Comparison of ENCODE assay signal across 1 cellular context in the genomic region with DNA sequence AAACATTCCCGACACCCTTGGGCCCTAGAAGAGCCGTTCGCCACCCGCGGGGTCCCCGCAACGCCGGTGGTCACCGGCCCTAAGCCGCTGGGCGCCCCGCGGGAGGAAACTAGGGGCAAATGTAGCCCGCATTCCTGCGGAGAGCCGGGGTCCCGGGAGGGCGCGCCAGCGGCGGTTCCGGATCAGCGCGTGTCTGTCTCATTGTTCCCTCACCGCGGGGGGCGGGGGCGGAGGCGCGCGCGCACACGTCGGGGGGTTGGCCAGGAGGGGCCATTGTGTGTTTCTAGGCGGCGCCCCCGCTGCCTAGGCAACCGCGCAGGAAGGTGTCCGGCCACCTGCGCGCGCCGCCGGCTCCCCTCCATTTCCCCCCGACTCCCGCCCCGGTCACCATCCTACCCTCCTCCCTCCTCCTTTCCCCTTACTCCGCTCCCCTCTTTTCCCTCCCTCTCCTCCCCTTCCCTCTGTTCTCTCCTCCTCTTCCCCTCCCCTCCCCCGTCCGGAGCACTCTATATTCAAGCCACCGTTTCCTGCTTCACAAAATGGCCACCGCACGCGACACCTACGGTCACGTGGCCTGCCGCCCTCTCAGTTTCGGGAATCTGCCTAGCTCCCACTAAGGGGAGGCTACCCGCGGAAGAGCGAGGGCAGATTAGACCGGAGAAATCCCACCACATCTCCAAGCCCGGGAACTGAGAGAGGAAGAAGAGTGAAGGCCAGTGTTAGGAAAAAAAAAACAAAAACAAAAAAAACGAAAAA.
A peak's percentile ranks its signal among the peaks of the same experiment; 100 is the strongest.
TF ChIP-seq lines count a peak whose summit lies in the region.

No MANE protein-coding gene starts in this region.

TF ChIP-seq in K562, 482 proteins besides CTCF, POLR2A, EP300 and RAD21 (continued from another document and continues in another):
- peak; percentile 88 for TF ChIP-seq TFE3 (CRISPR knock-in tag; IDR thresholded peaks at IDR 0.05)
- TF ChIP-seq ZMIZ1 (IDR thresholded peaks at IDR 0.05; ENCODE audit: low read depth in 2 of 2, low read length in 2 of 2): no peak
- peak in 1 of 2 experiments; percentile 79; a peak in 1 of 4 replicates for TF ChIP-seq TEAD1 (CRISPR knock-in tag; IDR thresholded peaks at IDR 0.05)
- TF ChIP-seq ZNF780A (CRISPR knock-in tag; IDR thresholded peaks at IDR 0.05): no peak
- no peak for TF ChIP-seq ILK (tag; IDR thresholded peaks at IDR 0.05; ENCODE audit: borderline replicate concordance, low read depth)
- no peak; the same call in 1 of the 2 replicates for TF ChIP-seq CXXC5 (CRISPR knock-in tag; IDR thresholded peaks at IDR 0.05)
- no peak for TF ChIP-seq CTBP1 (IDR thresholded peaks at IDR 0.05; ENCODE audit: borderline replicate concordance)
- peak; percentile 46 for TF ChIP-seq PHF20 (IDR thresholded peaks at IDR 0.05; ENCODE audit: partially characterized antibody)
- TF ChIP-seq L3MBTL2 (IDR thresholded peaks at IDR 0.05): peak; percentile 98
- no peak for TF ChIP-seq CHD4 (IDR thresholded peaks at IDR 0.05; ENCODE audit: insufficient read depth, insufficient replicate concordance, low read depth, low read length, poor library complexity, severe bottlenecking)
- peak; percentile 68; the same call in 1 of the 2 replicates for TF ChIP-seq ZEB2 (IDR thresholded peaks at IDR 0.05)
- no peak for TF ChIP-seq KDM2B (CRISPR knock-in tag; IDR thresholded peaks at IDR 0.05)
- peak; percentile 95 for TF ChIP-seq RAD51 (IDR thresholded peaks at IDR 0.05; ENCODE audit: borderline replicate concordance, low read depth)
- TF ChIP-seq RBM15 (IDR thresholded peaks at IDR 0.05; ENCODE audit: insufficient read depth, low read length): no peak
- no peak for TF ChIP-seq TBP (optimal IDR thresholded peaks at IDR 0.05; ENCODE audit: low read depth, low read length)
- TF ChIP-seq GMEB1 (CRISPR knock-in tag; IDR thresholded peaks at IDR 0.05): peak; percentile 23; the same call in 1 of the 2 replicates
- no peak for TF ChIP-seq HOXB6 (CRISPR knock-in tag; IDR thresholded peaks at IDR 0.05; ENCODE audit: borderline replicate concordance)
- no peak for TF ChIP-seq NFATC3 (IDR thresholded peaks at IDR 0.05)
- TF ChIP-seq, protein P1, sequence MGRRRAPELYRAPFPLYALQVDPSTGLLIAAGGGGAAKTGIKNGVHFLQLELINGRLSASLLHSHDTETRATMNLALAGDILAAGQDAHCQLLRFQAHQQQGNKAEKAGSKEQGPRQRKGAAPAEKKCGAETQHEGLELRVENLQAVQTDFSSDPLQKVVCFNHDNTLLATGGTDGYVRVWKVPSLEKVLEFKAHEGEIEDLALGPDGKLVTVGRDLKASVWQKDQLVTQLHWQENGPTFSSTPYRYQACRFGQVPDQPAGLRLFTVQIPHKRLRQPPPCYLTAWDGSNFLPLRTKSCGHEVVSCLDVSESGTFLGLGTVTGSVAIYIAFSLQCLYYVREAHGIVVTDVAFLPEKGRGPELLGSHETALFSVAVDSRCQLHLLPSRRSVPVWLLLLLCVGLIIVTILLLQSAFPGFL (CRISPR knock-in tag; IDR thresholded peaks at IDR 0.05): 0 out of 2 replicates have a peak, but pooled peaks have one; percentile 20
- TF ChIP-seq SMARCA4 (IDR thresholded peaks at IDR 0.05): peak; percentile 54; the same call in 1 of the 2 replicates
- TF ChIP-seq PHF21A (IDR thresholded peaks at IDR 0.05; ENCODE audit: borderline replicate concordance, low read depth): no peak; the same call in 1 of the 2 replicates
- 0 out of 2 replicates have a peak, but pooled peaks have one; percentile 23 for TF ChIP-seq MTA2 (IDR thresholded peaks at IDR 0.05; ENCODE audit: low read depth)
- TF ChIP-seq ZKSCAN1 (IDR thresholded peaks at IDR 0.05; ENCODE audit: low read depth, low read length): no peak
- TF ChIP-seq FOXA1 (IDR thresholded peaks at IDR 0.05; ENCODE audit: borderline replicate concordance): no peak
- TF ChIP-seq ELK1 (CRISPR knock-in tag; IDR thresholded peaks at IDR 0.05): no peak
- TF ChIP-seq SMAD4 (CRISPR knock-in tag; conservative IDR thresholded peaks at IDR 0.05): 0 out of 2 replicates have a peak, but pooled peaks have one; percentile 21
- peak; percentile 56; the same call in 1 of the 2 replicates for TF ChIP-seq ZNF644 (tag; IDR thresholded peaks at IDR 0.05; ENCODE audit: low read depth)
- no peak for TF ChIP-seq PRMT5 (CRISPR knock-in tag; IDR thresholded peaks at IDR 0.05)
- peak; percentile 28; the same call in 1 of the 2 replicates for TF ChIP-seq SMARCE1 (IDR thresholded peaks at IDR 0.05)
- TF ChIP-seq, protein P2, sequence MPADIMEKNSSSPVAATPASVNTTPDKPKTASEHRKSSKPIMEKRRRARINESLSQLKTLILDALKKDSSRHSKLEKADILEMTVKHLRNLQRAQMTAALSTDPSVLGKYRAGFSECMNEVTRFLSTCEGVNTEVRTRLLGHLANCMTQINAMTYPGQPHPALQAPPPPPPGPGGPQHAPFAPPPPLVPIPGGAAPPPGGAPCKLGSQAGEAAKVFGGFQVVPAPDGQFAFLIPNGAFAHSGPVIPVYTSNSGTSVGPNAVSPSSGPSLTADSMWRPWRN (IDR thresholded peaks at IDR 0.05; ENCODE audit: low read depth): peak; percentile 74
- peak; percentile 61 for TF ChIP-seq RBBP5 (IDR thresholded peaks at IDR 0.05; ENCODE audit: borderline replicate concordance, insufficient read depth, low read length, poor library complexity, severe bottlenecking)
- TF ChIP-seq ZNF253 (CRISPR knock-in tag; conservative IDR thresholded peaks at IDR 0.05): no peak
- TF ChIP-seq HDAC1 (IDR thresholded peaks at IDR 0.05): peak in 1 of 2 experiments; percentile 91; a peak in 2 of 4 replicates
- peak; percentile 92 for TF ChIP-seq VEZF1 (CRISPR knock-in tag; IDR thresholded peaks at IDR 0.05)
- no peak for TF ChIP-seq ZBTB26 (CRISPR knock-in tag; IDR thresholded peaks at IDR 0.05)
- no peak for TF ChIP-seq SMAD3 (CRISPR knock-in tag; conservative IDR thresholded peaks at IDR 0.05)
- no peak for TF ChIP-seq ZFP91 (CRISPR knock-in tag; IDR thresholded peaks at IDR 0.05)
- no peak for TF ChIP-seq NFIX (CRISPR knock-in tag; IDR thresholded peaks at IDR 0.05; ENCODE audit: low read depth)
- peak; percentile 13 for TF ChIP-seq NEUROD1 (IDR thresholded peaks at IDR 0.05; ENCODE audit: borderline replicate concordance, low read depth, low read length, partially characterized antibody)
- TF ChIP-seq HDAC2 (IDR thresholded peaks at IDR 0.05): peak; percentile 64
- no peak for TF ChIP-seq PML (IDR thresholded peaks at IDR 0.05; ENCODE audit: low read length)
- TF ChIP-seq SMARCB1 (IDR thresholded peaks at IDR 0.05; ENCODE audit: insufficient read length, low read depth): no peak
- TF ChIP-seq ZKSCAN8 (CRISPR knock-in tag; IDR thresholded peaks at IDR 0.05): no peak
- peak; percentile 84; the same call in 1 of the 2 replicates for TF ChIP-seq NBN (IDR thresholded peaks at IDR 0.05; ENCODE audit: low read depth)
- TF ChIP-seq GTF2E2 (tag; IDR thresholded peaks at IDR 0.05): no peak
- TF ChIP-seq ZNF740 (CRISPR knock-in tag; IDR thresholded peaks at IDR 0.05): no peak
- no peak; a peak in 1 of 4 replicates for TF ChIP-seq ZNF740 (tag; IDR thresholded peaks at IDR 0.05)
- TF ChIP-seq ZNF436 (CRISPR knock-in tag; IDR thresholded peaks at IDR 0.05): no peak
- peak; percentile 16 for TF ChIP-seq POLR2B (IDR thresholded peaks at IDR 0.05; ENCODE audit: low read depth, partially characterized antibody)
- TF ChIP-seq FOXJ3 (CRISPR knock-in tag; IDR thresholded peaks at IDR 0.05): peak; percentile 54
- TF ChIP-seq ELF4 (CRISPR knock-in tag; IDR thresholded peaks at IDR 0.05): no peak
- peak; percentile 80 for TF ChIP-seq MXI1 (IDR thresholded peaks at IDR 0.05; ENCODE audit: low read depth, low read length)
